ENCODE assay signal across 8 cellular contexts in the genomic region with DNA sequence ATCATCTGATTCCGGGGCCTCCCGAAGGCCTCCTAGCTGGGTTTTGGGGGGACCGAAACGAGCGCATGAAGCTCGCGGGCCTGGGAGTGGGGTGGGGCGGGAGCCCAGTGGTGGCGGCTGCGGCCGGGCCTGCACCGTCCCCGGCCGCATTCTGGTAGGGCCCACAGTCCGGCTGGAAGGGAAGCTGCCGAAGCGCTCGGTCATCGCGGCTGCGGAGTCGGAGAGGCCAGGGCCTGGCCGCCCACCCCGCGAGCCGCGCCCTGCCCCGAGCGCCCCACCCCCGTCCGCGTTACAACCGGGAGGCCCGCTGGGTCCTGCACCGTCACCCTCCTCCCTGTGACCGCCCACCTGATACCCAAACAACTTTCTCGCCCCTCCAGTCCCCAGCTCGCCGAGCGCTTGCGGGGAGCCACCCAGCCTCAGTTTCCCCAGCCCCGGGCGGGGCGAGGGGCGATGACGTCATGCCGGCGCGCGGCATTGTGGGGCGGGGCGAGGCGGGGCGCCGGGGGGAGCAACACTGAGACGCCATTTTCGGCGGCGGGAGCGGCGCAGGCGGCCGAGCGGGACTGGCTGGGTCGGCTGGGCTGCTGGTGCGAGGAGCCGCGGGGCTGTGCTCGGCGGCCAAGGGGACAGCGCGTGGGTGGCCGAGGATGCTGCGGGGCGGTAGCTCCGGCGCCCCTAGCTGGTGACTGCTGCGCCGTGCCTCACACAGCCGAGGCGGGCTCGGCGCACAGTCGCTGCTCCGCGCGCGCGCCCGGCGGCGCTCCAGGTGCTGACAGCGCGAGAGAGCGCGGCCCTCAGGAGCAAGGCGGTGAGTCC. TPM values are rescaled to one million over a fixed set of nuclear protein-coding genes. Genes with fewer than 3 reads are reported as not detected.
A peak's percentile ranks its signal among the peaks of the same experiment; 100 is the strongest.
DNase-seq lines count a peak whose midpoint lies in the region; ATAC-seq, FAIRE-seq and TF ChIP-seq lines count a peak whose summit lies in the region.

A gene (plus strand): TSS at position 528 of the 819 bp plus-strand sequence. CDS start 25,354 bp downstream, outside the sequence.

- H3K79me2 ChIP-seq in keratinocyte (ENCODE audit: control insufficient read depth, insufficient read depth, low read length), result peaks cover 48% of the 10 kb centered on the region

- H3K9me1 ChIP-seq in keratinocyte (ENCODE audit: control insufficient read depth, extremely low read depth, insufficient read depth, low read length), result no peaks in the 10 kb centered on the region

- peak; percentile 78 for FAIRE-seq in GM12892 (lab: Jason Lieb, UNC)
- no peak for FAIRE-seq in keratinocyte (lab: Jason Lieb, UNC)

- peak; percentile 59 for ATAC-seq in HG02571 (IDR thresholded peaks at IDR 0.05; ENCODE audit: unreplicated experiment)
- ATAC-seq in activated CD4-positive, CD25-positive, alpha-beta regulatory T cell treated with anti-CD3 and anti-CD28 coated beads, Interleukin-2, amount 50 U/mL, for 24 hours, result peak; percentile 73 to 77

- peak within 1 kb of the TSS; percentile 88 to 98 (median 97) for H3K4me3 ChIP-seq in keratinocyte (ENCODE audit: control insufficient read depth in 2 of 3, extremely low read depth in 1 of 3, insufficient read depth in 2 of 3, low read depth in 1 of 3, low read length in 3 of 3)

- H3K36me3 ChIP-seq in keratinocyte (ENCODE audit: control insufficient read depth in 2 of 2, extremely low read depth in 1 of 2, insufficient read depth in 2 of 2, low read length in 2 of 2), result peaks cover 0 to 2% of the 10 kb centered on the region in 2 experiments

- TF ChIP-seq POLR2A in GM12892 (IDR thresholded peaks at IDR 0.05; ENCODE audit: low read depth, low read length), result peak; percentile 88

- H2AFZ ChIP-seq in keratinocyte (ENCODE audit: control insufficient read depth, low read length), result peak within 1 kb of the TSS; percentile 79

- peaks cover 32% of the 10 kb centered on the region for H3K4me1 ChIP-seq in keratinocyte (ENCODE audit: control insufficient read depth, extremely low read depth, insufficient read depth, low read length)

- peak within 1 kb of the TSS; percentile 97 for H3K9ac ChIP-seq in keratinocyte (ENCODE audit: control insufficient read depth, extremely low read depth, insufficient read depth, low read length)

- H3K9me3 ChIP-seq in keratinocyte (ENCODE audit: control insufficient read depth, low read depth, low read length), result no peaks in the 10 kb centered on the region

- DNase-seq in GM12892 (ENCODE audit: insufficient read length) (peak; percentile 80), NCI-H1417 (lab: John Stamatoyannopoulos, UW) (peak; percentile 84 to 89 (median 85)), keratinocyte (ENCODE audit: low read depth, low spot score) (no peak), cortex of kidney (lab: John Stamatoyannopoulos, UW) (no peak)
- DNase-seq in central memory CD4-positive, alpha-beta T cell, result peak; percentile 77
- peak; percentile 66 to 80 (median 79) for DNase-seq in stimulated activated CD4-positive, alpha-beta T cell treated with anti-CD3 and anti-CD28 coated beads, Interleukin-12 subunit alpha, Interleukin-12 subunit beta, amount 100 ng/mL, for 48 hours (ENCODE audit: low read depth in 2 of 3, low spot score in 1 of 3)

- dilution Hi-C loops in keratinocyte (cut with MboI; ENCODE audit: extremely low pct_ligation_motif_present, low sequenced_read_pairs), result no loop called here

- H4K20me1 ChIP-seq in keratinocyte (ENCODE audit: control insufficient read depth, extremely low read depth, insufficient read depth, low read length), result peaks cover 13% of the 10 kb centered on the region

- TF ChIP-seq CTCF in keratinocyte (optimal IDR thresholded peaks at IDR 0.05 in 1 of 3, IDR thresholded peaks at IDR 0.05 in 1 of 3, conservative IDR thresholded peaks at IDR 0.05 in 1 of 3; ENCODE audit: extremely low read depth in 1 of 3, insufficient read depth in 2 of 3, low read length in 3 of 3), result no peak

- H3K27me3 ChIP-seq in keratinocyte (ENCODE audit: control insufficient read depth, extremely low read depth, insufficient read depth, low read length), result no peaks in the 10 kb centered on the region

- H3K27ac ChIP-seq in keratinocyte (ENCODE audit: control insufficient read depth, insufficient read depth, low read length), result peak within 1 kb of the TSS; percentile 97

- peak within 1 kb of the TSS; percentile 94 for H3K4me2 ChIP-seq in keratinocyte (ENCODE audit: control insufficient read depth, extremely low read depth, insufficient read depth, low read depth, low read length)

RNA-seq across cellular contexts. Expression of the gene that starts here (rescaled TPM):
- polyA plus RNA-seq in GM12892 (2012; ENCODE audit: missing spikeins), result 53.2 TPM
- 113 to 130 TPM (median 116 TPM) in 3 replicates for polyA plus RNA-seq in keratinocyte
- 78.8 TPM for polyA plus RNA-seq in keratinocyte (2011; ENCODE audit: low read depth)
- 85.3 and 98.2 TPM in 2 replicates for polyA plus RNA-seq in keratinocyte (2011; cell fraction: cytosol; rRNA removed)
- 375 and 378 TPM in 2 replicates for polyA plus RNA-seq in keratinocyte (2011; cell fraction: nucleus; rRNA removed)
- polyA plus RNA-seq in keratinocyte (2012; ENCODE audit: low replicate concordance), result 94.2 and 94.6 TPM in 2 replicates
- polyA minus RNA-seq in keratinocyte, result 56.7 to 136 TPM (median 80.6 TPM) in 3 replicates
- 107 TPM for polyA minus RNA-seq in keratinocyte (2011; cell fraction: cytosol; rRNA and poly(A)+ RNA removed)
- polyA minus RNA-seq in keratinocyte (2011; cell fraction: nucleus; rRNA and poly(A)+ RNA removed), result 168 and 243 TPM in 2 replicates

Comparison
In these comparisons a context has a peak if more than half of its experiments do, and no peak if none do; other contexts are left out.
1. DNase-seq: peak in GM12892 (single experiment), NCI-H1417 (3 of 3), central memory CD4-positive, alpha-beta T cell (single experiment) and stimulated activated CD4-positive, alpha-beta T cell treated with anti-CD3 and anti-CD28 coated beads, Interleukin-12 subunit alpha, Interleukin-12 subunit beta, amount 100 ng/mL, for 48 hours (3 of 3); none in keratinocyte (single experiment) and cortex of kidney (single experiment).